Comparison of ENCODE assay signal across 19 cellular contexts in the genomic region with DNA sequence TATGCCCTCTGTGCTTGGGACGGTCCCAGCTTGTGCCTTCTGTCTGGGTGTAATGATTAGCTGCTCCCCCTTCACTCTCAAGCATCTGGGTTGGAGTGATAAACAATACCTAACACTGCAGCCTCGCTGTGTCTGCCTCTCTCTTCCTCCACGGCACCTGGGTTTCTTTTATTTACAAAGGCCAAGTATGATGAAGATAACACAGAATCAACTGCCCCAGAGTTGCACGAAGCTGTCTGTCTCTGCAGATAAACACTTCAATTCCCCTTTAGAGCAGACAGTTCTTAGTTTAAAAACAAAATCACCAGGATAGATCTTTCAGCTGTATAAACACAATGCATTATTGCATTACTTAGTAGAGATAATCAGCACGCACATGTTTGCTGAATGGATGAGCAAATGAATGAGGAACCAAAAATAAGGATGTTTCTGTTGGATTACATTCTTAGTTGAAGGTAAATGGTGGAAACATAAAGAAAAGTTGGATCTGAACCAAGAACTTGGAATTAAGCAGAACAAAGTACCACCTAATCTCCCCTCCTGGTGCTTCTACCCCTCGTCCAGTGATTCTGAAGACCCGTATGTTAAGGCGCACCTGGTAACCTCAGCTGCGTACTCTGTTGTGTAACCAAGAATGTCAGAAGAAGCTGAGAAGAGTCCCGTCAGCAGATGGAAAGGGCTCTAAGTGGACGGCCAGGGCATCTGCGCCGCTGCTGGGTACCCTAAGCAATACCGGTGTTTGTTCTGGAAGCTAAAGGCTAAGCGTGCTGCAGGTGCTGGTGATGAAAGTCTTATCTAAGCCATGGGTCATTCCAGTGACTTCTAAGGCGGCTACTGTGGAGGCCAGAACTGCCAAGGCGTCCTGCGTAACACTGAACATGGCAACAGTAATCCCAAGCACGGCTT.
"Had no signal": no experiment of that assay in that cellular context is flagged by ENCODE, and none has a peak within 500 bp of the region (broad histone marks: within the 10 kb centered on the region; RNA-seq: fewer than 3 reads in every experiment).

No MANE protein-coding gene starts in this region.

- ATAC-seq: activated CD8-positive, alpha-beta T cell treated with anti-CD3 and anti-CD28 coated beads for 36 hours; body of pancreas; stimulated activated effector memory CD8-positive, alpha-beta T cell treated with anti-CD3 and anti-CD28 coated beads, Interleukin-12 subunit alpha, Interleukin-12 subunit beta, amount 100 ng/mL, for 72 hours; WTC11 had no signal

- H3K27ac ChIP-seq: body of pancreas, colonic mucosa, esophagus squamous epithelium, left ventricle myocardium inferior, parathyroid adenoma, sigmoid colon had no signal

- H3K36me3 Mint-ChIP-seq: activated naive CD8-positive, alpha-beta T cell; stimulated activated effector memory CD8-positive, alpha-beta T cell treated with anti-CD3 and anti-CD28 coated beads, Interleukin-12 subunit alpha, Interleukin-12 subunit beta, amount 100 ng/mL, for 72 hours; WTC11 had no signal

- H3K4me1 Mint-ChIP-seq: naive B cell; stimulated activated effector memory CD8-positive, alpha-beta T cell treated with anti-CD3 and anti-CD28 coated beads, Interleukin-12 subunit alpha, Interleukin-12 subunit beta, amount 100 ng/mL, for 72 hours; WTC11 had no signal

- H3K27ac Mint-ChIP-seq: activated CD8-positive, alpha-beta T cell treated with anti-CD3 and anti-CD28 coated beads for 36 hours; activated naive CD8-positive, alpha-beta T cell; stimulated activated effector memory CD8-positive, alpha-beta T cell treated with anti-CD3 and anti-CD28 coated beads, Interleukin-12 subunit alpha, Interleukin-12 subunit beta, amount 100 ng/mL, for 72 hours; WTC11 had no signal

- H3K9me3 Mint-ChIP-seq: stimulated activated effector memory CD8-positive, alpha-beta T cell treated with anti-CD3 and anti-CD28 coated beads, Interleukin-12 subunit alpha, Interleukin-12 subunit beta, amount 100 ng/mL, for 72 hours; WTC11 had no signal

- DNase-seq: activated CD4-positive, alpha-beta T cell treated with anti-CD3 and anti-CD28 coated beads for 48 hours; activated CD8-positive, alpha-beta T cell treated with anti-CD3 and anti-CD28 coated beads for 36 hours; activated effector memory CD4-positive, alpha-beta T cell treated with anti-CD3 and anti-CD28 coated beads, Interleukin-2, amount 50 U/mL, for 16 hours; activated T-cell treated with anti-CD3 and anti-CD28 coated beads, Interleukin-2, amount 50 U/mL, for 48 hours; amniotic stem cell; body of pancreas; central memory CD4-positive, alpha-beta T cell; colonic mucosa; esophagus squamous epithelium; hypothalamus; left ventricle myocardium inferior; naive B cell; sigmoid colon; stimulated activated CD4-positive, alpha-beta T cell treated with anti-CD3 and anti-CD28 coated beads, Interleukin-1b, Interleukin-23, amount 100 ng/mL, for 48 hours; T1000 had no signal

- H3K4me3 Mint-ChIP-seq: activated CD8-positive, alpha-beta T cell treated with anti-CD3 and anti-CD28 coated beads for 36 hours; activated naive CD8-positive, alpha-beta T cell; stimulated activated effector memory CD8-positive, alpha-beta T cell treated with anti-CD3 and anti-CD28 coated beads, Interleukin-12 subunit alpha, Interleukin-12 subunit beta, amount 100 ng/mL, for 72 hours; WTC11 had no signal
